Comparison of ENCODE assay signal across 8 cellular contexts in genomic region chr16:11783319-11784047, GRCh38. TPM values are rescaled to one million over a fixed set of nuclear protein-coding genes. Genes with fewer than 3 reads are reported as not detected.
DNase-seq lines count a peak whose midpoint lies in the region; ATAC-seq, FAIRE-seq and TF ChIP-seq lines count a peak whose summit lies in the region.

No MANE protein-coding gene starts in this region.

- peak overlapping the region; percentile 78 for H3K4me3 Mint-ChIP-seq in CD8-positive, alpha-beta T cell
- H3K4me3 Mint-ChIP-seq in activated T-cell treated with anti-CD3 and anti-CD28 coated beads, Interleukin-2, amount 50 U/mL, for 4 hours = peak overlapping the region; percentile 78

- POLR2A ChIA-PET in CD8-positive, alpha-beta T cell (lab: Charles Lee) = interaction anchor here (0.9 to 4.7 kb wide), 2 partner anchors 14 to 41 kb away, joined by 3 to 26 read pairs; partner anchors contain the start of genes TXNDC11 and ZC3H7A

- no peak for TF ChIP-seq EP300 in Ishikawa (IDR thresholded peaks at IDR 0.05; ENCODE audit: borderline replicate concordance)

- H3K36me3 Mint-ChIP-seq in CD8-positive, alpha-beta T cell = peaks cover 30% of the 10 kb centered on the region
- H3K36me3 Mint-ChIP-seq in activated T-cell treated with anti-CD3 and anti-CD28 coated beads, Interleukin-2, amount 50 U/mL, for 4 hours (ENCODE audit: insufficient read depth) = peaks cover 16% of the 10 kb centered on the region

- H3K36me3 ChIP-seq in CD8-positive, alpha-beta T cell (ENCODE audit: insufficient read depth, low read length) = no peaks in the 10 kb centered on the region

- H3K27ac Mint-ChIP-seq in CD8-positive, alpha-beta T cell = peak overlapping the region; percentile 99

- H3K27me3 ChIP-seq in CD8-positive, alpha-beta T cell (ENCODE audit: insufficient read depth, low read length) = no peaks in the 10 kb centered on the region

- no peak for FAIRE-seq in D721Med (lab: Jason Lieb, UNC)

- no peaks in the 10 kb centered on the region for H3K9me3 ChIP-seq in CD8-positive, alpha-beta T cell (ENCODE audit: low read length)

- H3K4me1 Mint-ChIP-seq in CD8-positive, alpha-beta T cell (ENCODE audit: low read depth) = peaks cover 57% of the 10 kb centered on the region
- H3K4me1 Mint-ChIP-seq in activated T-cell treated with anti-CD3 and anti-CD28 coated beads, Interleukin-2, amount 50 U/mL, for 4 hours (ENCODE audit: low read depth) = peaks cover 68% of the 10 kb centered on the region

- peak overlapping the region; percentile 32 for H3K4me3 ChIP-seq in CD8-positive, alpha-beta T cell (ENCODE audit: low read depth, low read length)
- H3K4me3 ChIP-seq in skin epidermis = peak overlapping the region in 2 of 7 experiments; percentile 4 to 10

- H3K9me3 Mint-ChIP-seq in CD8-positive, alpha-beta T cell = no peaks in the 10 kb centered on the region
- H3K9me3 Mint-ChIP-seq in activated T-cell treated with anti-CD3 and anti-CD28 coated beads, Interleukin-2, amount 50 U/mL, for 4 hours = no peaks in the 10 kb centered on the region

- no peak for TF ChIP-seq CTCF in CD8-positive, alpha-beta T cell (IDR thresholded peaks at IDR 0.05)
- TF ChIP-seq CTCF in D721Med (IDR thresholded peaks at IDR 0.05; ENCODE audit: insufficient read depth, missing control alignments) = no peak

- peak; percentile 81 for ATAC-seq in CD8-positive, alpha-beta T cell
- peak; percentile 59 for ATAC-seq in GM19463 (IDR thresholded peaks at IDR 0.05; ENCODE audit: unreplicated experiment)
- peak; percentile 89 to 91 for ATAC-seq in activated T-cell treated with anti-CD3 and anti-CD28 coated beads, Interleukin-2, amount 50 U/mL, for 4 hours

- CTCF ChIA-PET in CD8-positive, alpha-beta T cell (lab: Charles Lee) = interaction anchor here (0.9 to 1.3 kb wide), 2 partner anchors 12 to 14 kb away, joined by 3 to 8 read pairs; partner anchors contain the start of gene ZC3H7A

- peak in 4 of 7 experiments; percentile 17 to 70 (median 34) for DNase-seq in CD8-positive, alpha-beta T cell
- DNase-seq in activated T-cell treated with anti-CD3 and anti-CD28 coated beads, Interleukin-2, amount 50 U/mL, for 4 hours = peak; percentile 21
- DNase-seq in germinal center (ENCODE audit: low spot score) (peak; percentile 48), D721Med (ENCODE audit: insufficient read length, low spot score) (no peak), SW480 (ENCODE audit: low spot score) (no peak)

- TF ChIP-seq RAD21 in Ishikawa (IDR thresholded peaks at IDR 0.05; ENCODE audit: low read depth) = no peak

- intact Hi-C loops in CD8-positive, alpha-beta T cell (cut with DNase I, micrococcal nuclease) = loop anchor here (1.0 to 5.0 kb wide), 5 partner anchors 14 to 69 kb away; partner anchors contain the start of genes TXNDC11 (in 2 of the 2), ZC3H7A (in 2 of the 2) and RSL1D1 (in 1 of the 2)

- H3K27ac ChIP-seq in CD8-positive, alpha-beta T cell (ENCODE audit: low read depth, low read length) = peak overlapping the region; percentile 82
- H3K27ac ChIP-seq in skin epidermis = peak overlapping the region in 20 of 21 experiments; percentile 56 to 92 (median 76)

- peaks cover 51% of the 10 kb centered on the region for H3K4me1 ChIP-seq in CD8-positive, alpha-beta T cell (ENCODE audit: insufficient read depth, low read length)

- no peaks in the 10 kb centered on the region for H3K27me3 Mint-ChIP-seq in CD8-positive, alpha-beta T cell (ENCODE audit: low read depth)
- H3K27me3 Mint-ChIP-seq in activated T-cell treated with anti-CD3 and anti-CD28 coated beads, Interleukin-2, amount 50 U/mL, for 4 hours (ENCODE audit: low read depth) = no peaks in the 10 kb centered on the region

TF ChIP-seq in Ishikawa, 13 proteins besides CTCF, POLR2A, EP300 and RAD21:
- TF ChIP-seq TAF1 (IDR thresholded peaks at IDR 0.05; ENCODE audit: low read depth) = no peak
- peak; percentile 76 for TF ChIP-seq TEAD4 (IDR thresholded peaks at IDR 0.05)

RNA-seq across cellular contexts. Expression of gene ZC3H7A, which starts 13.6 kb away (rescaled TPM):
- total RNA-seq in CD8-positive, alpha-beta T cell = 100 to 1,000 TPM; 105 to 106 TPM
- total RNA-seq in activated T-cell treated with anti-CD3 and anti-CD28 coated beads, Interleukin-2, amount 50 U/mL, for 4 hours = 10 to 100 TPM; 33.3 to 39.7 (median 38.4) TPM

RNA-seq across cellular contexts. Expression of gene TXNDC11, which starts 40.8 kb away (rescaled TPM):
- 100 to 1,000 TPM; 118 to 130 TPM for total RNA-seq in CD8-positive, alpha-beta T cell
- 10 to 100 TPM; 34.3 to 39.0 (median 35.5) TPM for total RNA-seq in activated T-cell treated with anti-CD3 and anti-CD28 coated beads, Interleukin-2, amount 50 U/mL, for 4 hours

Comparison
In these comparisons a context has a peak if more than half of its experiments do, and no peak if none do; other contexts are left out.
1. DNase-seq: peak in CD8-positive, alpha-beta T cell (4 of 7), activated T-cell treated with anti-CD3 and anti-CD28 coated beads, Interleukin-2, amount 50 U/mL, for 4 hours (single experiment) and germinal center (single experiment); none in D721Med (single experiment) and SW480 (single experiment).
2. Peak in every context shown above with its lines, with median percentiles within 50 percentile points of each other: ATAC-seq.